In genomic region chr9:133029994-133030316, GRCh38 we compare ENCODE assay signal across 8 cellular contexts. TPM values are rescaled to one million over a fixed set of nuclear protein-coding genes. Genes with fewer than 3 reads are reported as not detected.
DNase-seq lines count a peak whose midpoint lies in the region; ATAC-seq lines count a peak whose summit lies in the region.

No MANE protein-coding gene starts in this region.

- H3K4me1 ChIP-seq in endocrine pancreas (ENCODE audit: control insufficient read depth, insufficient read depth, low read length) (peaks cover 8% of the 10 kb centered on the region), neuron (ENCODE audit: insufficient read depth, low read length) (peaks cover 20% of the 10 kb centered on the region)

- peak; percentile 8 for ATAC-seq in GM21447 (IDR thresholded peaks at IDR 0.05; ENCODE audit: unreplicated experiment)

- DNase-seq in MG63 (no peak), EL (no peak), ureter (ENCODE audit: low spot score) (no peak), activated gamma-delta T cell treated with Interleukin-2 at 50 U/mL for 16 hours (no peak), CD1c-positive myeloid dendritic cell (ENCODE audit: extremely low spot score) (no peak)

- peak overlapping the region; percentile 79 for H3K9ac ChIP-seq in endocrine pancreas (ENCODE audit: control insufficient read depth, insufficient read depth, low read length)

- H3K9me3 ChIP-seq in MG63 (no peaks in the 10 kb centered on the region; the same call in 1 of the 2 replicates), endocrine pancreas (ENCODE audit: control insufficient read depth, low read length) (no peaks in the 10 kb centered on the region), neuron (ENCODE audit: low read length) (peaks cover 12% of the 10 kb centered on the region)

- peak overlapping the region; percentile 53 for H2AFZ ChIP-seq in neuron (ENCODE audit: low read depth, low read length)

- H3K36me3 ChIP-seq in MG63 = peaks cover 16% of the 10 kb centered on the region
- no peaks in the 10 kb centered on the region for H3K36me3 ChIP-seq in endocrine pancreas (ENCODE audit: control insufficient read depth, insufficient read depth, low read length)
- H3K36me3 ChIP-seq in neuron (ENCODE audit: insufficient read depth, low read length) = peaks cover 20% of the 10 kb centered on the region

- no peaks in the 10 kb centered on the region for H3K27me3 ChIP-seq in MG63
- H3K27me3 ChIP-seq in endocrine pancreas (ENCODE audit: control insufficient read depth, insufficient read depth, low read length) = no peaks in the 10 kb centered on the region
- H3K27me3 ChIP-seq in neuron (ENCODE audit: insufficient read depth, low read length) = no peaks in the 10 kb centered on the region

- peak overlapping the region; percentile 94 for H3K4me3 ChIP-seq in MG63
- H3K4me3 ChIP-seq in endocrine pancreas (ENCODE audit: control insufficient read depth, insufficient read depth, low read length) = no peak overlapping the region
- H3K4me3 ChIP-seq in neuron (ENCODE audit: low read length) = peak overlapping the region; percentile 98

RNA-seq across cellular contexts. Expression of gene GTF3C5, which starts 0.8 kb away (rescaled TPM):
- total RNA-seq in MG63 (2014; rRNA removed; shearing (Covaris generic); ENCODE audit: low replicate concordance) = 40.1 and 58.0 TPM in 2 replicates
- total RNA-seq in ureter = 60.7 TPM

RNA-seq across cellular contexts. Expression of gene CEL, which starts 31.8 kb away (rescaled TPM):
- 1.0 TPM in 1 of 2 replicates, not detected in the other for total RNA-seq in MG63 (2014; rRNA removed; shearing (Covaris generic); ENCODE audit: low replicate concordance)
- 3.0 TPM for total RNA-seq in ureter

RNA-seq across cellular contexts. Expression of gene GFI1B, which starts 51.5 kb away (rescaled TPM):
- total RNA-seq in MG63 (2014; rRNA removed; shearing (Covaris generic); ENCODE audit: low replicate concordance) = not detected in 2 replicates
- not detected for total RNA-seq in ureter
